ENCODE assay signal across 10 cellular contexts in the genomic region with DNA sequence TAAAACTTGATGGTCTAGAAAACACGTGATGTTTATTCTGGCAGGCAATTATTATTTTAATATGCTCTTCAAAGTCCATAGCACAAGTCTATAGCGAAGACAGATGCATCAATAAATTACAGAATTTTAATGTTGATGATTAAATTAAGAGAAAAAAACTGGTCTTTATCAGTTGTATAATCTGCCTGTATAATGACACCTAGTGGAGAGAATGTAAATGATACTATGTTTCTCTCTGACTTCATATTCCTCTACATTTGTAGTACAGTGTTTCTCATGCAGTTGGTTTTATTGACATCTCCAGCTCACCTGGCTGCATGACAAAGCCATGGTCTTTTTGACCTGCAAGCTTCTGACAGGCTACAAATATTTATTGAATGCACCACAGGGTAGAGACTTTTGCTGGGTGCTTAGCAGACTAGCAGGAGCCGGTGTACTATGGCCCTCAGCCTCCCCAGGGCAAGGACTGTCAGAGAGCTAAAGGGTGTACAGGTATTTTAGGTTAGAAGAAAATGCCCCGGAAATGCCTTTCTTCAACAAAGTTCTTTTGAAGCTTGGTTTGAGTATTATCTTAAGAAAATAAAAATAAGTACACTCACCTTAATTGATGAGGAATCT.
DNase-seq lines count a peak whose midpoint lies in the region; ATAC-seq and TF ChIP-seq lines count a peak whose summit lies in the region.
"Had no signal": no experiment of that assay in that cellular context is flagged by ENCODE, and none has a peak within 500 bp of the region (broad histone marks: within the 10 kb centered on the region; RNA-seq: fewer than 3 reads in every experiment).

No MANE protein-coding gene starts in this region.

- peaks cover 2% of the 10 kb centered on the region for H3K27me3 ChIP-seq in mammary epithelial cell (ENCODE audit: insufficient read depth, low read length)
- no peaks in the 10 kb centered on the region for H3K27me3 ChIP-seq in parathyroid adenoma (ENCODE audit: control insufficient read depth, insufficient read depth, low read length)

- in situ Hi-C loops in mammary epithelial cell (cut with MboI; ENCODE audit: low sequenced_read_pairs in 2 of 2) = no loop called here

- H3K4me2 ChIP-seq in mammary epithelial cell (ENCODE audit: insufficient read depth, low read depth, low read length) (no peak overlapping the region), parathyroid adenoma (ENCODE audit: low read length) (no peak overlapping the region)

- no peak overlapping the region for H3K27ac ChIP-seq in mammary epithelial cell (ENCODE audit: insufficient read depth, low read depth, low read length)
- no peak overlapping the region for H3K27ac ChIP-seq in parathyroid adenoma

- H3K79me2 ChIP-seq in mammary epithelial cell (ENCODE audit: insufficient read depth, low read length) (no peaks in the 10 kb centered on the region), parathyroid adenoma (no peaks in the 10 kb centered on the region)

- WGBS in mammary epithelial cell (ENCODE audit: low coverage, missing lambda C conversion rate) = 66% methylated on average over 4 of the region's 4 CpGs

- DNase-seq in NCI-H2107 treated with DMSO at 0.1 percent for 48 hours (lab: John Stamatoyannopoulos, UW; ENCODE audit: unreplicated experiment) (peak; percentile 15), NCI-H2107 (lab: John Stamatoyannopoulos, UW) (no peak), LNCaP clone FGC (ENCODE audit: low read depth) (peak; percentile 19), mammary epithelial cell (no peak), Ammon's horn (ENCODE audit: low spot score) (no peak)
- DNase-seq in effector CD8-positive, alpha-beta T cell (lab: John Stamatoyannopoulos, UW) = no peak
- DNase-seq: erythroblast had no signal

- no peak for ATAC-seq in HG03135 (IDR thresholded peaks at IDR 0.05; ENCODE audit: unreplicated experiment)
- ATAC-seq: mucosa of descending colon had no signal

- intact Hi-C loops in mammary epithelial cell (cut with micrococcal nuclease) = loop anchor here (10.0 kb wide), 1 partner anchor 842 kb away; no protein-coding TSS in a partner anchor

- H3K9me3 ChIP-seq in mammary epithelial cell (replicated peaks; ENCODE audit: insufficient read depth, low read length) (no peaks in the 10 kb centered on the region), parathyroid adenoma (ENCODE audit: control insufficient read depth, low read length) (no peaks in the 10 kb centered on the region)
- H3K9me3 ChIP-seq: mucosa of descending colon had no signal

- H3K4me3 ChIP-seq in LNCaP clone FGC (ENCODE audit: low read depth, low read length) (no peak overlapping the region), mammary epithelial cell (replicated peaks in 1 of 3; ENCODE audit: insufficient read depth in 1 of 3, low read depth in 2 of 3, low read length in 3 of 3) (no peak overlapping the region), parathyroid adenoma (ENCODE audit: low read depth, low read length) (no peak overlapping the region)
- H3K4me3 ChIP-seq: mucosa of descending colon had no signal

- CTCF ChIA-PET in mammary epithelial cell (lab: Charles Lee; ENCODE audit: low non-redundant PET) = no interaction called here

- dilution Hi-C loops in mammary epithelial cell (cut with HindIII; ENCODE audit: low sequenced_read_pairs) = no loop called here

- H4K20me1 ChIP-seq in mammary epithelial cell (ENCODE audit: insufficient read depth, low read length) = no peaks in the 10 kb centered on the region

- BruUV-seq in mammary epithelial cell (replicated peaks; lab: Mats Ljungman, UMichigan) = no TSS peak

- H3K4me1 ChIP-seq in mammary epithelial cell (ENCODE audit: insufficient read depth, low read length) (no peaks in the 10 kb centered on the region), parathyroid adenoma (peaks cover 3% of the 10 kb centered on the region)

- TF ChIP-seq CTCF in LNCaP clone FGC (IDR thresholded peaks at IDR 0.05; ENCODE audit: control insufficient read depth, extremely low read depth, insufficient read depth) (peak; percentile 60), mammary epithelial cell (conservative IDR thresholded peaks at IDR 0.05 in 1 of 2, IDR thresholded peaks at IDR 0.05 in 1 of 2; ENCODE audit: extremely low read depth in 1 of 2, insufficient read depth in 1 of 2, low read depth in 1 of 2, low read length in 2 of 2) (peak; percentile 48 to 58), parathyroid adenoma (IDR thresholded peaks at IDR 0.05) (peak; percentile 44)

- H3K9ac ChIP-seq in mammary epithelial cell (ENCODE audit: insufficient read depth, low read length) = no peak overlapping the region
- H3K9ac ChIP-seq in parathyroid adenoma = no peak overlapping the region

- H3K36me3 ChIP-seq in mammary epithelial cell (ENCODE audit: insufficient read depth, low read length) = no peaks in the 10 kb centered on the region
- no peaks in the 10 kb centered on the region for H3K36me3 ChIP-seq in parathyroid adenoma (ENCODE audit: control insufficient read depth, insufficient read depth, low read length)

- no peak overlapping the region for H2AFZ ChIP-seq in mammary epithelial cell (ENCODE audit: low read depth, low read length)
- no peak overlapping the region for H2AFZ ChIP-seq in parathyroid adenoma

Comparison
In these comparisons a context has a peak if more than half of its experiments do, and no peak if none do; other contexts are left out.
1. DNase-seq: peak in NCI-H2107 treated with DMSO at 0.1 percent for 48 hours (single experiment) and LNCaP clone FGC (single experiment); none in NCI-H2107 (single experiment), mammary epithelial cell (single experiment), Ammon's horn (single experiment) and effector CD8-positive, alpha-beta T cell (single experiment).
2. Peak in every context shown above with its lines, with median percentiles within 50 percentile points of each other: CTCF ChIP-seq.